18 cellular contexts compared by ENCODE assay signal in the genomic region with DNA sequence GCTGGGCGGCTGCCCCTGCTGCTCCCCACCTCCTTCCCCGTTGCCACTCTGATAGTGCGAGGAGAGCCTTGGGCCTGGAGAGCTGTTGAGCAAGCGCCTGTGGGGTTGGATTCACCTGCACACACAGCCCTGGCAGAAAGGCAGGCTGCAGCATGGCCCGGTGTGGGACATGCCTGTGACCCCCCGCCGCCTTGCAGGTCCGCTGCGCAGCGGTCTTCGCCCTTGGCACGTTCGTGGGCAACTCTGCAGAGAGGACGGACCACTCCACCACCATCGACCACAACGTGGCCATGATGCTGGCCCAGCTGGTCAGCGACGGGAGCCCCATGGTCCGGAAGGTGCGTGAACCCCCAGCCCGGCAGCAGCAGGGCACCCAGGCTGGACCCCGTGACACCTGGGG.
"Had no signal": no experiment of that assay in that cellular context is flagged by ENCODE, and none has a peak within 500 bp of the region (broad histone marks: within the 10 kb centered on the region; RNA-seq: fewer than 3 reads in every experiment).

No MANE protein-coding gene starts in this region.

- H3K4me3 Mint-ChIP-seq: activated naive CD8-positive, alpha-beta T cell treated with anti-CD3 and anti-CD28 coated beads for 36 hours; endodermal cell; natural killer cell treated with Interleukin-12 subunit alpha and Interleukin-12 subunit beta and Interleukin-15 and Interleukin-18, amount 100 ng/mL, for 72 hours; stimulated activated naive CD8-positive, alpha-beta T cell treated with anti-CD3 and anti-CD28 coated beads, Interleukin-15, Interleukin-2, amounts not matched to agents 100 ng/mL and 50 ng/mL, for 24 hours had no signal

- H3K27ac ChIP-seq: cardiac muscle cell, epithelial cell of prostate, foreskin keratinocyte, tibial nerve, VCaP had no signal

- H3K9me3 ChIP-seq: tibial nerve had no signal

- DNase-seq: activated CD4-positive, alpha-beta T cell treated with anti-CD3 and anti-CD28 coated beads for 1 hour; activated CD8-positive, alpha-beta memory T cell treated with anti-CD3 and anti-CD28 coated beads for 24 hours; activated CD8-positive, alpha-beta memory T cell treated with anti-CD3 and anti-CD28 coated beads, Interleukin-2, amount 50 U/mL, for 48 hours; activated gamma-delta T cell treated with Interleukin-2 at 50 U/mL for 16 hours; activated naive CD8-positive, alpha-beta T cell treated with anti-CD3 and anti-CD28 coated beads for 36 hours; activated T-cell treated with anti-CD3 and anti-CD28 coated beads, Interleukin-2, amount 50 U/mL, for 48 hours; amniotic stem cell; endodermal cell; foreskin keratinocyte; hippocampal formation; SW 1271; T-helper 2 cell had no signal

- H3K27me3 Mint-ChIP-seq: activated naive CD8-positive, alpha-beta T cell treated with anti-CD3 and anti-CD28 coated beads for 36 hours; natural killer cell treated with Interleukin-12 subunit alpha and Interleukin-12 subunit beta and Interleukin-15 and Interleukin-18, amount 100 ng/mL, for 72 hours; stimulated activated naive CD8-positive, alpha-beta T cell treated with anti-CD3 and anti-CD28 coated beads, Interleukin-15, Interleukin-2, amounts not matched to agents 100 ng/mL and 50 ng/mL, for 24 hours had no signal

- ATAC-seq: foreskin keratinocyte had no signal

- H3K27me3 ChIP-seq: cardiac muscle cell, foreskin keratinocyte, tibial nerve had no signal

- H3K4me1 ChIP-seq: foreskin keratinocyte, tibial nerve had no signal

- H3K4me3 ChIP-seq: cardiac muscle cell, tibial nerve had no signal

- H3K9me3 Mint-ChIP-seq: activated naive CD8-positive, alpha-beta T cell treated with anti-CD3 and anti-CD28 coated beads for 36 hours; endodermal cell; natural killer cell treated with Interleukin-12 subunit alpha and Interleukin-12 subunit beta and Interleukin-15 and Interleukin-18, amount 100 ng/mL, for 72 hours; stimulated activated naive CD8-positive, alpha-beta T cell treated with anti-CD3 and anti-CD28 coated beads, Interleukin-15, Interleukin-2, amounts not matched to agents 100 ng/mL and 50 ng/mL, for 24 hours had no signal

- H3K27ac Mint-ChIP-seq: activated naive CD8-positive, alpha-beta T cell treated with anti-CD3 and anti-CD28 coated beads for 36 hours; endodermal cell; natural killer cell treated with Interleukin-12 subunit alpha and Interleukin-12 subunit beta and Interleukin-15 and Interleukin-18, amount 100 ng/mL, for 72 hours; stimulated activated naive CD8-positive, alpha-beta T cell treated with anti-CD3 and anti-CD28 coated beads, Interleukin-15, Interleukin-2, amounts not matched to agents 100 ng/mL and 50 ng/mL, for 24 hours had no signal

- H3K4me1 Mint-ChIP-seq: endodermal cell had no signal
